7 cellular contexts compared by ENCODE assay signal in the genomic region with DNA sequence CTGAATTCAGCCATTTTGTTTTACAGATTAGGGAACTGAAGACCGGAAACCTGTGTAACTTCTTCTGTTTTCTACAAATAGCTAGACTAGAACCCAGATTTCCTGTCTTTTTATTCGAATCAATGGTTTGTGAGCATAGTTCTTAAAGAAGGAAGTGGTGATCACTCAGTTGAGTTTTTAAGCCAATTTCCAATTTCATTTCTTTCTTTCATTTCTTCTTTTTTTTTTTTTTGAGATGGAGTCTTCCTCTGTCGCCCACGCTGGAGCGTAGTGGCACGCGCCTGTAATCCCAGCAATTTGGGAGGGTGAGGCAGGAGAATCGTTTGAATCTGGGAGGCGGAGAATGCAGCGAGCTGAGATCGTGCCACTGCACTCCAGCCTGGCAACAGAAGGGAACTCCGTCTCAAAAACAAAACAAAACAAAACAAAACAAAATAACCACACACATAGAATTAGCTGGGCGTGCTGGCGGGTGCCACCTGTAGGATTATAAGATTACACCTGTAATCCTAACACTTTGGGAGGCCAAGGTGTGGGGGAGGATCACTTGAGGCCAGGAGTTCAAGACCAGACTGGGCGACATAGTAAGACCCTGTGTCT. TPM values are rescaled to one million over a fixed set of nuclear protein-coding genes. Genes with fewer than 3 reads are reported as not detected.
DNase-seq lines count a peak whose midpoint lies in the region; ATAC-seq and TF ChIP-seq lines count a peak whose summit lies in the region.

No MANE protein-coding gene starts in this region.

- H3K9me3 ChIP-seq in gastroesophageal sphincter = no peaks in the 10 kb centered on the region

- peaks cover 0 to 21% (median 9%) of the 10 kb centered on the region in 3 donors for H3K4me1 ChIP-seq in gastroesophageal sphincter

- no peak for TF ChIP-seq CTCF in gastroesophageal sphincter (IDR thresholded peaks at IDR 0.05)

- 60 to 83% methylated on average over 5 to 11 of the region's 15 CpGs for WGBS in gastroesophageal sphincter (ENCODE audit: low coverage in 1 of 2), 2 donors

- DNase-seq in KBM-7 (peak; percentile 92), COR-L47 (lab: John Stamatoyannopoulos, UW) (no peak), posterior cingulate gyrus (no peak)
- peak; percentile 58 to 60 for DNase-seq in activated T-cell treated with anti-CD3 and anti-CD28 coated beads, Interleukin-2, amount 50 U/mL, for 48 hours
- DNase-seq in stimulated activated CD8-positive, alpha-beta memory T cell treated with anti-CD3 and anti-CD28 coated beads, Interleukin-12 subunit alpha, Interleukin-12 subunit beta, amount 100 ng/mL, for 1 hour (ENCODE audit: low read depth) = peak; percentile 25

- no peaks in the 10 kb centered on the region for H3K27me3 ChIP-seq in gastroesophageal sphincter

- peak; percentile 42 for ATAC-seq in GM19395 (IDR thresholded peaks at IDR 0.05; ENCODE audit: unreplicated experiment)
- ATAC-seq in gastroesophageal sphincter = no peak

- TF ChIP-seq EP300 in gastroesophageal sphincter (IDR thresholded peaks at IDR 0.05) = no peak

- intact Hi-C loops in posterior cingulate gyrus (cut with DNase I) = no loop called here

- in situ Hi-C loops in KBM-7 (cut with MboI; ENCODE audit: low pct_unique_long_range_greater_than_20kb, low sequenced_read_pairs) = no loop called here

- peaks cover 0 to 6% of the 10 kb centered on the region in 2 donors for H3K36me3 ChIP-seq in gastroesophageal sphincter

- TF ChIP-seq POLR2A in gastroesophageal sphincter (IDR thresholded peaks at IDR 0.05) = no peak

- peak overlapping the region in 1 of 4 donors; percentile 53 for H3K27ac ChIP-seq in gastroesophageal sphincter

- no peak overlapping the region for H3K4me3 ChIP-seq in gastroesophageal sphincter

RNA-seq across cellular contexts. Expression of a gene that starts 3.0 kb away (rescaled TPM):
- 10 to 100 TPM; 24.3 to 74.1 (median 37.9) TPM for total RNA-seq in gastroesophageal sphincter

RNA-seq across cellular contexts. Expression of a gene that starts 18.6 kb away (rescaled TPM):
- 10 to 100 TPM in 3 of 4 donors, 1 to 10 TPM in 1; 7.9 to 18.2 (median 16.1) TPM for total RNA-seq in gastroesophageal sphincter

Comparison
In these comparisons a context has a peak if more than half of its experiments do, and no peak if none do; other contexts are left out.
1. DNase-seq: peak in KBM-7 (single experiment), activated T-cell treated with anti-CD3 and anti-CD28 coated beads, Interleukin-2, amount 50 U/mL, for 48 hours (2 of 2) and stimulated activated CD8-positive, alpha-beta memory T cell treated with anti-CD3 and anti-CD28 coated beads, Interleukin-12 subunit alpha, Interleukin-12 subunit beta, amount 100 ng/mL, for 1 hour (single experiment); none in COR-L47 (single experiment) and posterior cingulate gyrus (0 of 10).